In the genomic region with DNA sequence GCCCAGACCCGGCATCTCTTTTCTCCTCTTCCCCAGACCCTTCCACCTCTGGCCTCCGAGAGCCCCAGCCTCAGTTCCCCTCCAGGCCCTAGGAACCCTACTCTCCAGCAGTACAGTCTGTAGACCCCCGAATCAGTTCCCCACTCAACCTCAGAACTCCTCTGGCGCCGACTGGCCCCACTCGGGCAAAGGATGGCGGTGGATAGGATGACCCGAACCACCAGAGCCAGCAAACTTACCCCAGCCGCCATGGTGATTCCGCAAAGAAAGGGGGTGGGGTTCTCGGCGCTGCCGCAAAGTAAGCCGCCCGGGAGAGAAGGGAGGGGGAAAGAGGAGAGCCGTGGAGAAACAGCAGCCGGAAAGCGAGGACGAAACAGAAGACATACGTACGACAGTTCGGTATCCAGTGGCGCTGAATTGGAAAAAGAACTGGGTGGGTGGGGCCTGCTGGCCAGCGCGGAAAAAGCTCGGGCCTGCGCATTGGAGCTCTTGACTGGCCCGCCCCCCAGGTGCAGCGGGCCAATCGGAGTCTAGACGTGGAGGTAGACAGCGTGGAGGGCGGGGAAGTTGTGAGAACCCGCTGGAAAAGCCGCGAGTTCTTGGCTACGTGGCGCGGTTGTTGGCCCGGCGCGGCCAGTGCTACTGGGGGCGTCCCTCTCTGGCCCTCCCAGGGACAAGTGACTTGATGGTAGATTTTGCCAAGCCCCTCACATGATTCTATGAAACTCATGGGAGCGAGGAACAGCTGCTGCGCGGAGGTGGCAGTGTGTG, we compare ENCODE assay signal across 1 cellular context.
TF ChIP-seq lines count a peak whose summit lies in the region.

A gene with protein sequence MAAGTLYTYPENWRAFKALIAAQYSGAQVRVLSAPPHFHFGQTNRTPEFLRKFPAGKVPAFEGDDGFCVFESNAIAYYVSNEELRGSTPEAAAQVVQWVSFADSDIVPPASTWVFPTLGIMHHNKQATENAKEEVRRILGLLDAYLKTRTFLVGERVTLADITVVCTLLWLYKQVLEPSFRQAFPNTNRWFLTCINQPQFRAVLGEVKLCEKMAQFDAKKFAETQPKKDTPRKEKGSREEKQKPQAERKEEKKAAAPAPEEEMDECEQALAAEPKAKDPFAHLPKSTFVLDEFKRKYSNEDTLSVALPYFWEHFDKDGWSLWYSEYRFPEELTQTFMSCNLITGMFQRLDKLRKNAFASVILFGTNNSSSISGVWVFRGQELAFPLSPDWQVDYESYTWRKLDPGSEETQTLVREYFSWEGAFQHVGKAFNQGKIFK (minus strand): TSS at position 300 of the 771 bp plus-strand sequence. CDS start 49 bp downstream, at position 251.

TF ChIP-seq in K562, 482 proteins besides CTCF, POLR2A, EP300 and RAD21 (continued from another document and continues in another):
- TF ChIP-seq, protein P1, sequence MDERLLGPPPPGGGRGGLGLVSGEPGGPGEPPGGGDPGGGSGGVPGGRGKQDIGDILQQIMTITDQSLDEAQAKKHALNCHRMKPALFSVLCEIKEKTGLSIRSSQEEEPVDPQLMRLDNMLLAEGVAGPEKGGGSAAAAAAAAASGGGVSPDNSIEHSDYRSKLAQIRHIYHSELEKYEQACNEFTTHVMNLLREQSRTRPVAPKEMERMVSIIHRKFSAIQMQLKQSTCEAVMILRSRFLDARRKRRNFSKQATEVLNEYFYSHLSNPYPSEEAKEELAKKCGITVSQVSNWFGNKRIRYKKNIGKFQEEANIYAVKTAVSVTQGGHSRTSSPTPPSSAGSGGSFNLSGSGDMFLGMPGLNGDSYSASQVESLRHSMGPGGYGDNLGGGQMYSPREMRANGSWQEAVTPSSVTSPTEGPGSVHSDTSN (CRISPR knock-in tag; IDR thresholded peaks at IDR 0.05; ENCODE audit: low read depth): no peak
- TF ChIP-seq, protein P1 (tag; conservative IDR thresholded peaks at IDR 0.05; ENCODE audit: low read depth): no peak
- TF ChIP-seq ZNF224 (CRISPR knock-in tag; IDR thresholded peaks at IDR 0.05) (peak; percentile 49; the same call in 1 of the 2 replicates), PRMT5 (CRISPR knock-in tag; IDR thresholded peaks at IDR 0.05) (no peak), SMARCB1 (IDR thresholded peaks at IDR 0.05; ENCODE audit: insufficient read length, low read depth) (no peak), ARNT (IDR thresholded peaks at IDR 0.05) (peak in 1 of 2 experiments; percentile 44; a peak in 1 of 4 replicates), ASH1L (IDR thresholded peaks at IDR 0.05; ENCODE audit: borderline replicate concordance, low read depth, partially characterized antibody) (no peak), ZFPM2 (CRISPR knock-in tag; IDR thresholded peaks at IDR 0.05) (no peak), POLR3A (IDR thresholded peaks at IDR 0.05; ENCODE audit: borderline replicate concordance, extremely low read depth, insufficient read depth, insufficient read length) (no peak), ZNF696 (CRISPR knock-in tag; conservative IDR thresholded peaks at IDR 0.05) (no peak), EGR1 (conservative IDR thresholded peaks at IDR 0.05) (peak; percentile 25), MAFG (tag; conservative IDR thresholded peaks at IDR 0.05) (no peak), PHB (CRISPR knock-in tag; IDR thresholded peaks at IDR 0.05) (peak; percentile 89; the same call in 1 of the 2 replicates), CC2D1A (IDR thresholded peaks at IDR 0.05) (no peak), TGIF2 (CRISPR knock-in tag; IDR thresholded peaks at IDR 0.05) (no peak), NCOA6 (IDR thresholded peaks at IDR 0.05) (no peak), ZNF76 (CRISPR knock-in tag; IDR thresholded peaks at IDR 0.05; ENCODE audit: borderline replicate concordance) (no peak), TCF7L2 (IDR thresholded peaks at IDR 0.05; ENCODE audit: low read depth, low read length) (no peak), ZNF436 (CRISPR knock-in tag; IDR thresholded peaks at IDR 0.05) (no peak), GABPB1 (CRISPR knock-in tag; IDR thresholded peaks at IDR 0.05) (no peak; the same call in 1 of the 2 replicates), SNRNP70 (optimal IDR thresholded peaks at IDR 0.05; ENCODE audit: low read depth, low read length) (no peak), GATAD2A (IDR thresholded peaks at IDR 0.05) (no peak; the same call in 1 of the 2 replicates), CXXC5 (CRISPR knock-in tag; IDR thresholded peaks at IDR 0.05) (peak; percentile 10; the same call in 1 of the 2 replicates), HNRNPK (IDR thresholded peaks at IDR 0.05; ENCODE audit: low read depth, low read length, poor library complexity, severe bottlenecking) (no peak), KDM2B (CRISPR knock-in tag; IDR thresholded peaks at IDR 0.05) (no peak), ZNF232 (CRISPR knock-in tag; IDR thresholded peaks at IDR 0.05) (no peak), PHF20 (IDR thresholded peaks at IDR 0.05; ENCODE audit: partially characterized antibody) (no peak), SRSF9 (IDR thresholded peaks at IDR 0.05; ENCODE audit: borderline replicate concordance, low read depth, low read length) (no peak), ZNF134 (CRISPR knock-in tag; conservative IDR thresholded peaks at IDR 0.05) (no peak), POLR3G (IDR thresholded peaks at IDR 0.05; ENCODE audit: extremely low read depth, insufficient read length, insufficient replicate concordance) (no peak), FOSL1 (tag; conservative IDR thresholded peaks at IDR 0.05) (no peak), PRPF4 (IDR thresholded peaks at IDR 0.05; ENCODE audit: insufficient read depth, low read depth, low read length, poor library complexity, severe bottlenecking) (no peak), LEF1 (IDR thresholded peaks at IDR 0.05) (peak; percentile 21; the same call in 1 of the 2 replicates), RFX1 (IDR thresholded peaks at IDR 0.05) (peak; percentile 77), ERF (CRISPR knock-in tag; IDR thresholded peaks at IDR 0.05) (0 out of 2 replicates have a peak, but pooled peaks have one; percentile 65)
- TF ChIP-seq, protein P2, sequence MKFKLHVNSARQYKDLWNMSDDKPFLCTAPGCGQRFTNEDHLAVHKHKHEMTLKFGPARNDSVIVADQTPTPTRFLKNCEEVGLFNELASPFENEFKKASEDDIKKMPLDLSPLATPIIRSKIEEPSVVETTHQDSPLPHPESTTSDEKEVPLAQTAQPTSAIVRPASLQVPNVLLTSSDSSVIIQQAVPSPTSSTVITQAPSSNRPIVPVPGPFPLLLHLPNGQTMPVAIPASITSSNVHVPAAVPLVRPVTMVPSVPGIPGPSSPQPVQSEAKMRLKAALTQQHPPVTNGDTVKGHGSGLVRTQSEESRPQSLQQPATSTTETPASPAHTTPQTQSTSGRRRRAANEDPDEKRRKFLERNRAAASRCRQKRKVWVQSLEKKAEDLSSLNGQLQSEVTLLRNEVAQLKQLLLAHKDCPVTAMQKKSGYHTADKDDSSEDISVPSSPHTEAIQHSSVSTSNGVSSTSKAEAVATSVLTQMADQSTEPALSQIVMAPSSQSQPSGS (CRISPR knock-in tag; IDR thresholded peaks at IDR 0.05): no peak
- TF ChIP-seq, protein P3, sequence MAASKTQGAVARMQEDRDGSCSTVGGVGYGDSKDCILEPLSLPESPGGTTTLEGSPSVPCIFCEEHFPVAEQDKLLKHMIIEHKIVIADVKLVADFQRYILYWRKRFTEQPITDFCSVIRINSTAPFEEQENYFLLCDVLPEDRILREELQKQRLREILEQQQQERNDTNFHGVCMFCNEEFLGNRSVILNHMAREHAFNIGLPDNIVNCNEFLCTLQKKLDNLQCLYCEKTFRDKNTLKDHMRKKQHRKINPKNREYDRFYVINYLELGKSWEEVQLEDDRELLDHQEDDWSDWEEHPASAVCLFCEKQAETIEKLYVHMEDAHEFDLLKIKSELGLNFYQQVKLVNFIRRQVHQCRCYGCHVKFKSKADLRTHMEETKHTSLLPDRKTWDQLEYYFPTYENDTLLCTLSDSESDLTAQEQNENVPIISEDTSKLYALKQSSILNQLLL (CRISPR knock-in tag; IDR thresholded peaks at IDR 0.05; ENCODE audit: borderline replicate concordance): no peak
- TF ChIP-seq, protein P4, sequence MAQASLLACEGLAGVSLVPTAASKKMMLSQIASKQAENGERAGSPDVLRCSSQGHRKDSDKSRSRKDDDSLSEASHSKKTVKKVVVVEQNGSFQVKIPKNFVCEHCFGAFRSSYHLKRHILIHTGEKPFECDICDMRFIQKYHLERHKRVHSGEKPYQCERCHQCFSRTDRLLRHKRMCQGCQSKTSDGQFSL (CRISPR knock-in tag; IDR thresholded peaks at IDR 0.05): no peak
- TF ChIP-seq, protein P4 (tag; IDR thresholded peaks at IDR 0.05): no peak
- TF ChIP-seq, protein P5, sequence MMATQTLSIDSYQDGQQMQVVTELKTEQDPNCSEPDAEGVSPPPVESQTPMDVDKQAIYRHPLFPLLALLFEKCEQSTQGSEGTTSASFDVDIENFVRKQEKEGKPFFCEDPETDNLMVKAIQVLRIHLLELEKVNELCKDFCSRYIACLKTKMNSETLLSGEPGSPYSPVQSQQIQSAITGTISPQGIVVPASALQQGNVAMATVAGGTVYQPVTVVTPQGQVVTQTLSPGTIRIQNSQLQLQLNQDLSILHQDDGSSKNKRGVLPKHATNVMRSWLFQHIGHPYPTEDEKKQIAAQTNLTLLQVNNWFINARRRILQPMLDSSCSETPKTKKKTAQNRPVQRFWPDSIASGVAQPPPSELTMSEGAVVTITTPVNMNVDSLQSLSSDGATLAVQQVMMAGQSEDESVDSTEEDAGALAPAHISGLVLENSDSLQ (IDR thresholded peaks at IDR 0.05): peak; percentile 86
- TF ChIP-seq, protein P6, sequence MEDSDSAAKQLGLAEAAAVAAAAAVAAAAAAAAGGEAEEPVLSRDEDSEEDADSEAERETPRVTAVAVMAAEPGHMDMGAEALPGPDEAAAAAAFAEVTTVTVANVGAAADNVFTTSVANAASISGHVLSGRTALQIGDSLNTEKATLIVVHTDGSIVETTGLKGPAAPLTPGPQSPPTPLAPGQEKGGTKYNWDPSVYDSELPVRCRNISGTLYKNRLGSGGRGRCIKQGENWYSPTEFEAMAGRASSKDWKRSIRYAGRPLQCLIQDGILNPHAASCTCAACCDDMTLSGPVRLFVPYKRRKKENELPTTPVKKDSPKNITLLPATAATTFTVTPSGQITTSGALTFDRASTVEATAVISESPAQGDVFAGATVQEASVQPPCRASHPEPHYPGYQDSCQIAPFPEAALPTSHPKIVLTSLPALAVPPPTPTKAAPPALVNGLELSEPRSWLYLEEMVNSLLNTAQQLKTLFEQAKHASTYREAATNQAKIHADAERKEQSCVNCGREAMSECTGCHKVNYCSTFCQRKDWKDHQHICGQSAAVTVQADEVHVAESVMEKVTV (CRISPR knock-in tag; IDR thresholded peaks at IDR 0.05): no peak
- TF ChIP-seq, protein P7, sequence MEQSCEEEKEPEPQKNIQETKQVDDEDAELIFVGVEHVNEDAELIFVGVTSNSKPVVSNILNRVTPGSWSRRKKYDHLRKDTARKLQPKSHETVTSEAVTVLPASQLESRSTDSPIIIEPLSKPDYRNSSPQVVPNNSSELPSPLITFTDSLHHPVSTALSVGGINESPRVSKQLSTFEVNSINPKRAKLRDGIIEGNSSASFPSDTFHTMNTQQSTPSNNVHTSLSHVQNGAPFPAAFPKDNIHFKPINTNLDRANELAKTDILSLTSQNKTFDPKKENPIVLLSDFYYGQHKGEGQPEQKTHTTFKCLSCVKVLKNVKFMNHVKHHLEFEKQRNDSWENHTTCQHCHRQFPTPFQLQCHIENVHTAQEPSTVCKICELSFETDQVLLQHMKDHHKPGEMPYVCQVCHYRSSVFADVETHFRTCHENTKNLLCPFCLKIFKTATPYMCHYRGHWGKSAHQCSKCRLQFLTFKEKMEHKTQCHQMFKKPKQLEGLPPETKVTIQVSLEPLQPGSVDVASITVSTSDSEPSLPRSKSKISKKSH (CRISPR knock-in tag; IDR thresholded peaks at IDR 0.05): no peak
- TF ChIP-seq, protein P8, sequence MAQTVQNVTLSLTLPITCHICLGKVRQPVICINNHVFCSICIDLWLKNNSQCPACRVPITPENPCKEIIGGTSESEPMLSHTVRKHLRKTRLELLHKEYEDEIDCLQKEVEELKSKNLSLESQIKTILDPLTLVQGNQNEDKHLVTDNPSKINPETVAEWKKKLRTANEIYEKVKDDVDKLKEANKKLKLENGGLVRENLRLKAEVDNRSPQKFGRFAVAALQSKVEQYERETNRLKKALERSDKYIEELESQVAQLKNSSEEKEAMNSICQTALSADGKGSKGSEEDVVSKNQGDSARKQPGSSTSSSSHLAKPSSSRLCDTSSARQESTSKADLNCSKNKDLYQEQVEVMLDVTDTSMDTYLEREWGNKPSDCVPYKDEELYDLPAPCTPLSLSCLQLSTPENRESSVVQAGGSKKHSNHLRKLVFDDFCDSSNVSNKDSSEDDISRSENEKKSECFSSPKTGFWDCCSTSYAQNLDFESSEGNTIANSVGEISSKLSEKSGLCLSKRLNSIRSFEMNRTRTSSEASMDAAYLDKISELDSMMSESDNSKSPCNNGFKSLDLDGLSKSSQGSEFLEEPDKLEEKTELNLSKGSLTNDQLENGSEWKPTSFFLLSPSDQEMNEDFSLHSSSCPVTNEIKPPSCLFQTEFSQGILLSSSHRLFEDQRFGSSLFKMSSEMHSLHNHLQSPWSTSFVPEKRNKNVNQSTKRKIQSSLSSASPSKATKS (CRISPR knock-in tag; IDR thresholded peaks at IDR 0.05): 0 out of 2 replicates have a peak, but pooled peaks have one; percentile 31
- TF ChIP-seq, protein P9, sequence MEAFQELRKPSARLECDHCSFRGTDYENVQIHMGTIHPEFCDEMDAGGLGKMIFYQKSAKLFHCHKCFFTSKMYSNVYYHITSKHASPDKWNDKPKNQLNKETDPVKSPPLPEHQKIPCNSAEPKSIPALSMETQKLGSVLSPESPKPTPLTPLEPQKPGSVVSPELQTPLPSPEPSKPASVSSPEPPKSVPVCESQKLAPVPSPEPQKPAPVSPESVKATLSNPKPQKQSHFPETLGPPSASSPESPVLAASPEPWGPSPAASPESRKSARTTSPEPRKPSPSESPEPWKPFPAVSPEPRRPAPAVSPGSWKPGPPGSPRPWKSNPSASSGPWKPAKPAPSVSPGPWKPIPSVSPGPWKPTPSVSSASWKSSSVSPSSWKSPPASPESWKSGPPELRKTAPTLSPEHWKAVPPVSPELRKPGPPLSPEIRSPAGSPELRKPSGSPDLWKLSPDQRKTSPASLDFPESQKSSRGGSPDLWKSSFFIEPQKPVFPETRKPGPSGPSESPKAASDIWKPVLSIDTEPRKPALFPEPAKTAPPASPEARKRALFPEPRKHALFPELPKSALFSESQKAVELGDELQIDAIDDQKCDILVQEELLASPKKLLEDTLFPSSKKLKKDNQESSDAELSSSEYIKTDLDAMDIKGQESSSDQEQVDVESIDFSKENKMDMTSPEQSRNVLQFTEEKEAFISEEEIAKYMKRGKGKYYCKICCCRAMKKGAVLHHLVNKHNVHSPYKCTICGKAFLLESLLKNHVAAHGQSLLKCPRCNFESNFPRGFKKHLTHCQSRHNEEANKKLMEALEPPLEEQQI (IDR thresholded peaks at IDR 0.05): no peak
